Comparison of ENCODE assay signal across 18 cellular contexts in genomic region chr21:35989185-35989735, GRCh38.
DNase-seq lines count a peak whose midpoint lies in the region; ATAC-seq and TF ChIP-seq lines count a peak whose summit lies in the region.
"Had no signal": no experiment of that assay in that cellular context is flagged by ENCODE, and none has a peak within 500 bp of the region (broad histone marks: within the 10 kb centered on the region; RNA-seq: fewer than 3 reads in every experiment).

No MANE protein-coding gene starts in this region.

- H3K27me3 ChIP-seq in H9 (ENCODE audit: insufficient read depth, low read length): no peaks in the 10 kb centered on the region
- H3K27me3 ChIP-seq in tibial nerve: no peaks in the 10 kb centered on the region

- H2AK5ac ChIP-seq in H9 (ENCODE audit: insufficient read length, low read length): no peak overlapping the region

- peak; percentile 66 for ATAC-seq in mucosa of descending colon
- no peak for ATAC-seq in HG02973 (IDR thresholded peaks at IDR 0.05; ENCODE audit: unreplicated experiment)
- ATAC-seq: activated CD8-positive, alpha-beta T cell treated with anti-CD3 and anti-CD28 coated beads for 36 hours; activated naive CD8-positive, alpha-beta T cell treated with anti-CD3 and anti-CD28 coated beads, Interleukin-2, amount 50 U/mL, for 24 hours; SK-N-SH treated with all-trans-retinoic acid at 6 μM for 48 hours; stimulated activated naive CD8-positive, alpha-beta T cell treated with anti-CD3 and anti-CD28 coated beads, Interleukin-15, amount 100 ng/mL, for 72 hours had no signal

- no peak overlapping the region for H4K5ac ChIP-seq in H9 (ENCODE audit: insufficient read length, low read depth, low read length)

- intact Hi-C loops in mucosa of descending colon (cut with DNase I, micrococcal nuclease): no loop called here

- no peak overlapping the region for H3K23ac ChIP-seq in H9 (ENCODE audit: insufficient read length, low read depth, low read length)

- H3K4me3 Mint-ChIP-seq in H9: no peak overlapping the region
- H3K4me3 Mint-ChIP-seq: activated CD8-positive, alpha-beta T cell treated with anti-CD3 and anti-CD28 coated beads for 36 hours; activated naive CD8-positive, alpha-beta T cell treated with anti-CD3 and anti-CD28 coated beads, Interleukin-2, amount 50 U/mL, for 24 hours; CD4-positive, alpha-beta T cell; central memory CD8-positive, alpha-beta T cell; stimulated activated naive CD8-positive, alpha-beta T cell treated with anti-CD3 and anti-CD28 coated beads, Interleukin-15, amount 100 ng/mL, for 72 hours had no signal

- no peak overlapping the region for H2BK15ac ChIP-seq in H9 (ENCODE audit: low read depth, low read length)

- no peak overlapping the region for H2BK120ac ChIP-seq in H9 (ENCODE audit: low read depth, low read length, poor library complexity, severe bottlenecking)

- TF ChIP-seq EP300 in tibial nerve (IDR thresholded peaks at IDR 0.05): peak in 1 of 2 donors; percentile 78

- H3K36me3 ChIP-seq in mucosa of descending colon (ENCODE audit: low read depth): no peaks in the 10 kb centered on the region
- no peaks in the 10 kb centered on the region for H3K36me3 ChIP-seq in tibial nerve
- H3K36me3 ChIP-seq: HAP-1 had no signal

- H2BK5ac ChIP-seq in H9 (ENCODE audit: insufficient read length, low read length): no peak overlapping the region

- no peak overlapping the region for H2BK20ac ChIP-seq in H9 (ENCODE audit: low read depth, low read length, poor library complexity, severe bottlenecking)

- no CpG with 5 or more reads among the region's 10 CpGs for WGBS in H9 (ENCODE audit: extremely low coverage, insufficient read length, low lambda C conversion rate)
- WGBS in tibial nerve, 2 donors: 26 to 44% methylated on average over 10 of the region's 10 CpGs

- H3K36me3 Mint-ChIP-seq in H9 (ENCODE audit: insufficient read depth in 1 of 3, low read depth in 3 of 3): no peaks in the 10 kb centered on the region

- H3K9me3 Mint-ChIP-seq in H9: no peaks in the 10 kb centered on the region
- H3K9me3 Mint-ChIP-seq: activated CD8-positive, alpha-beta T cell treated with anti-CD3 and anti-CD28 coated beads for 36 hours; activated naive CD8-positive, alpha-beta T cell treated with anti-CD3 and anti-CD28 coated beads, Interleukin-2, amount 50 U/mL, for 24 hours; CD4-positive, alpha-beta T cell; central memory CD8-positive, alpha-beta T cell; stimulated activated naive CD8-positive, alpha-beta T cell treated with anti-CD3 and anti-CD28 coated beads, Interleukin-15, amount 100 ng/mL, for 72 hours had no signal

- H3K4ac ChIP-seq in H9 (ENCODE audit: low read depth, low read length): no peak overlapping the region

- H2AFZ ChIP-seq in H9 (ENCODE audit: low read length): no peak overlapping the region
- H2AFZ ChIP-seq: PC-9 had no signal

- no peak overlapping the region for H3K14ac ChIP-seq in H9 (ENCODE audit: insufficient read depth, low read length)

- H4K20me1 ChIP-seq in H9 (ENCODE audit: control insufficient read depth, insufficient read depth, insufficient read length): no peaks in the 10 kb centered on the region

- no peaks in the 10 kb centered on the region for H3K4me1 ChIP-seq in H9 (ENCODE audit: insufficient read depth, low read length)
- H3K4me1 ChIP-seq in mucosa of descending colon (ENCODE audit: low read depth): no peaks in the 10 kb centered on the region
- peaks cover 0 to 26% (median 0%) of the 10 kb centered on the region in 4 donors for H3K4me1 ChIP-seq in tibial nerve
- H3K4me1 ChIP-seq: HAP-1 had no signal

- DNase-seq in H9 (no peak), epithelial cell of esophagus (ENCODE audit: low read depth) (peak; percentile 20), mucosa of descending colon (peak in 2 of 3 donors; percentile 24 to 31), tibial nerve (ENCODE audit: low spot score in 2 of 2) (peak; percentile 42 to 59), HCEC 1CT (no peak), OCI-M2 (lab: John Stamatoyannopoulos, UW; ENCODE audit: unreplicated experiment) (no peak)
- DNase-seq: activated CD8-positive, alpha-beta T cell treated with anti-CD3 and anti-CD28 coated beads for 36 hours; activated naive CD8-positive, alpha-beta T cell treated with anti-CD3 and anti-CD28 coated beads, Interleukin-2, amount 50 U/mL, for 24 hours; CD4-positive, alpha-beta T cell; MM.1S; NCI-H524 treated with DMSO at 0.1 percent for 48 hours; PC-9; stimulated activated CD4-positive, alpha-beta T cell treated with anti-CD3 and anti-CD28 coated beads, Interleukin-15, amount 100 ng/mL, for 24 hours; stimulated activated naive CD8-positive, alpha-beta T cell treated with anti-CD3 and anti-CD28 coated beads, Interleukin-15, amount 100 ng/mL, for 72 hours had no signal

- H3K27me3 Mint-ChIP-seq in H9 (ENCODE audit: low read depth): no peaks in the 10 kb centered on the region

- no peak for TF ChIP-seq POLR2A in tibial nerve (IDR thresholded peaks at IDR 0.05)

- no peaks in the 10 kb centered on the region for H3K79me2 ChIP-seq in H9 (ENCODE audit: insufficient read depth, low read length)

- no peaks in the 10 kb centered on the region for H3K79me1 ChIP-seq in H9 (ENCODE audit: insufficient read depth, low read depth, low read length, poor library complexity, severe bottlenecking)

- H3K4me3 ChIP-seq in epithelial cell of esophagus (ENCODE audit: low read length): no peak overlapping the region
- no peak overlapping the region for H3K4me3 ChIP-seq in mucosa of descending colon
- no peak overlapping the region for H3K4me3 ChIP-seq in tibial nerve
- H3K4me3 ChIP-seq: HAP-1, PC-9 had no signal

- H3K4me2 ChIP-seq in H9 (ENCODE audit: insufficient read depth, insufficient read length, low read length): no peak overlapping the region
- H3K4me2 ChIP-seq: PC-9 had no signal

- H3K9ac ChIP-seq in H9 (ENCODE audit: extremely low read depth, insufficient read length, low read length): no peak overlapping the region

- no peaks in the 10 kb centered on the region for H3K23me2 ChIP-seq in H9 (ENCODE audit: insufficient read length, low read depth, low read length, poor library complexity, severe bottlenecking)

- H3K56ac ChIP-seq in H9 (ENCODE audit: insufficient read length, low read depth, low read length): no peak overlapping the region

- H3K9me3 ChIP-seq in H9 (ENCODE audit: control insufficient read depth, low read depth, low read length) (no peaks in the 10 kb centered on the region), mucosa of descending colon (no peaks in the 10 kb centered on the region), tibial nerve (peaks cover 0 to under 1% (median 0%) of the 10 kb centered on the region in 4 donors)
- H3K9me3 ChIP-seq: HAP-1 had no signal

- peak overlapping the region in 2 of 3 experiments; percentile 24 to 37; a peak in 3 of 7 replicates for H3K27ac Mint-ChIP-seq in H9
- H3K27ac Mint-ChIP-seq: activated CD8-positive, alpha-beta T cell treated with anti-CD3 and anti-CD28 coated beads for 36 hours; activated naive CD8-positive, alpha-beta T cell treated with anti-CD3 and anti-CD28 coated beads, Interleukin-2, amount 50 U/mL, for 24 hours; CD4-positive, alpha-beta T cell; stimulated activated naive CD8-positive, alpha-beta T cell treated with anti-CD3 and anti-CD28 coated beads, Interleukin-15, amount 100 ng/mL, for 72 hours had no signal

- H3T11ph ChIP-seq in H9 (ENCODE audit: low read length): no peak overlapping the region

- no peak for TF ChIP-seq CTCF in H9 (conservative IDR thresholded peaks at IDR 0.05)
- TF ChIP-seq CTCF in epithelial cell of esophagus (IDR thresholded peaks at IDR 0.05; ENCODE audit: insufficient read depth, low read depth, low read length, missing control alignments): no peak
- no peak for TF ChIP-seq CTCF in mucosa of descending colon (IDR thresholded peaks at IDR 0.05)
- TF ChIP-seq CTCF in tibial nerve (IDR thresholded peaks at IDR 0.05): no peak

- H4K91ac ChIP-seq in H9 (ENCODE audit: insufficient read length, low read depth, low read length): no peak overlapping the region

- H4K8ac ChIP-seq in H9 (replicated peaks; ENCODE audit: insufficient read length, low read depth, low read length): no peak overlapping the region

- no peak overlapping the region for H2BK12ac ChIP-seq in H9 (ENCODE audit: insufficient read length, low read depth, low read length)

- no peak overlapping the region for H3K18ac ChIP-seq in H9 (ENCODE audit: insufficient read length, low read depth, low read length)

- H3K27ac ChIP-seq in H9 (ENCODE audit: insufficient read length, low read depth, low read length) (no peak overlapping the region), tibial nerve (peak overlapping the region in 3 of 4 donors; percentile 66 to 84 (median 73))
- H3K27ac ChIP-seq: PC-9 had no signal

- H3K4me1 Mint-ChIP-seq in H9: no peaks in the 10 kb centered on the region
- H3K4me1 Mint-ChIP-seq: activated naive CD8-positive, alpha-beta T cell treated with anti-CD3 and anti-CD28 coated beads, Interleukin-2, amount 50 U/mL, for 24 hours; central memory CD8-positive, alpha-beta T cell; stimulated activated naive CD8-positive, alpha-beta T cell treated with anti-CD3 and anti-CD28 coated beads, Interleukin-15, amount 100 ng/mL, for 72 hours had no signal

Comparison
In these comparisons a context has a peak if more than half of its experiments do, and no peak if none do; other contexts are left out.
1. DNase-seq: peak in epithelial cell of esophagus (single experiment), mucosa of descending colon (2 of 3) and tibial nerve (2 of 2); none in H9 (single experiment), HCEC 1CT (single experiment) and OCI-M2 (single experiment).